In genomic region chr12:3192221-3192620, GRCh38 we compare ENCODE assay signal across 19 cellular contexts.
A peak's percentile ranks its signal among the peaks of the same experiment; 100 is the strongest.
DNase-seq lines count a peak whose midpoint lies in the region; ATAC-seq and TF ChIP-seq lines count a peak whose summit lies in the region.
"Had no signal": no experiment of that assay in that cellular context is flagged by ENCODE, and none has a peak within 500 bp of the region (broad histone marks: within the 10 kb centered on the region; RNA-seq: fewer than 3 reads in every experiment).

No MANE protein-coding gene starts in this region.

- peaks cover 22% of the 10 kb centered on the region for H3K36me3 Mint-ChIP-seq in endothelial cell (ENCODE audit: low read depth, unreplicated experiment)
- peaks cover 4% of the 10 kb centered on the region for H3K36me3 Mint-ChIP-seq in type B pancreatic cell
- H3K36me3 Mint-ChIP-seq: CD4-positive, CD25-positive, alpha-beta regulatory T cell; CD8-positive, alpha-beta T cell had no signal

- peaks cover 46% of the 10 kb centered on the region for H3K27me3 ChIP-seq in osteoblast (ENCODE audit: insufficient read depth, low read length)
- H3K27me3 ChIP-seq: BLaER1 had no signal

- H3K79me2 ChIP-seq in osteoblast (ENCODE audit: insufficient read depth, low read length): no peaks in the 10 kb centered on the region

- H3K9me3 Mint-ChIP-seq in endothelial cell (ENCODE audit: unreplicated experiment): no peaks in the 10 kb centered on the region
- no peaks in the 10 kb centered on the region for H3K9me3 Mint-ChIP-seq in type B pancreatic cell
- H3K9me3 Mint-ChIP-seq: CD8-positive, alpha-beta T cell; GM23338; HFFc6 had no signal

- no peaks in the 10 kb centered on the region for H3K9me3 ChIP-seq in osteoblast (ENCODE audit: low read depth, low read length)
- H3K9me3 ChIP-seq: BLaER1, Caco-2, HAP-1 had no signal

- H3K4me3 Mint-ChIP-seq in endothelial cell (ENCODE audit: unreplicated experiment) (peak overlapping the region; percentile 22), type B pancreatic cell (no peak overlapping the region)
- H3K4me3 Mint-ChIP-seq: B cell; CD4-positive, CD25-positive, alpha-beta regulatory T cell; CD8-positive, alpha-beta T cell; GM23338; HFFc6 had no signal

- H3K27me3 Mint-ChIP-seq in endothelial cell (ENCODE audit: unreplicated experiment) (peaks cover 26% of the 10 kb centered on the region), type B pancreatic cell (peaks cover 55% of the 10 kb centered on the region)

- no peaks in the 10 kb centered on the region for H3K4me1 ChIP-seq in osteoblast (ENCODE audit: insufficient read depth, low read length)
- H3K4me1 ChIP-seq: Caco-2, HAP-1 had no signal

- H3K36me3 ChIP-seq in osteoblast (ENCODE audit: insufficient read depth, low read length): no peaks in the 10 kb centered on the region
- H3K36me3 ChIP-seq: BLaER1, HAP-1 had no signal

- H3K4me3 ChIP-seq in osteoblast (ENCODE audit: insufficient read depth, low read length): no peak overlapping the region
- H3K4me3 ChIP-seq: BLaER1, GM12878, GM23338, HAP-1 had no signal

- ATAC-seq in GM18511 (IDR thresholded peaks at IDR 0.05; ENCODE audit: unreplicated experiment): no peak
- ATAC-seq: CD8-positive, alpha-beta T cell; GM12878; GM23338 had no signal

- peak overlapping the region; percentile 10 for H3K27ac Mint-ChIP-seq in endothelial cell (ENCODE audit: unreplicated experiment)
- H3K27ac Mint-ChIP-seq in type B pancreatic cell: peak overlapping the region; percentile 36
- H3K27ac Mint-ChIP-seq: B cell; CD8-positive, alpha-beta T cell; GM23338; HFFc6 had no signal

- H3K4me2 ChIP-seq in osteoblast (ENCODE audit: insufficient read depth, low read length): no peak overlapping the region
- H3K4me2 ChIP-seq: BLaER1, GM23338 had no signal

- no peak overlapping the region for H3K27ac ChIP-seq in osteoblast (ENCODE audit: low read depth, low read length)
- H3K27ac ChIP-seq: BLaER1, C4-2B had no signal

- H2AFZ ChIP-seq in osteoblast (ENCODE audit: low read length): no peak overlapping the region
- H2AFZ ChIP-seq: GM23338 had no signal

- TF ChIP-seq CTCF in endothelial cell (IDR thresholded peaks at IDR 0.05; ENCODE audit: unreplicated experiment): no peak
- TF ChIP-seq CTCF in osteoblast (IDR thresholded peaks at IDR 0.05; ENCODE audit: extremely low read depth, low read depth, low read length): no peak
- no peak for TF ChIP-seq CTCF in type B pancreatic cell (conservative IDR thresholded peaks at IDR 0.05)

- H3K4me1 Mint-ChIP-seq in endothelial cell (ENCODE audit: unreplicated experiment): peaks cover 28% of the 10 kb centered on the region
- peaks cover 4% of the 10 kb centered on the region for H3K4me1 Mint-ChIP-seq in type B pancreatic cell (ENCODE audit: unreplicated experiment)

- no peak for DNase-seq in endothelial cell (ENCODE audit: low spot score)
- DNase-seq in osteoblast (ENCODE audit: insufficient read length, low spot score, missing footprints): peak; percentile 73
- no peak for DNase-seq in type B pancreatic cell (ENCODE audit: extremely low spot score, unreplicated experiment)
- DNase-seq in hypothalamus (lab: John Stamatoyannopoulos, UW): no peak
- DNase-seq in SHP77 treated with DMSO at 0.1 percent for 48 hours (lab: John Stamatoyannopoulos, UW): no peak
- DNase-seq: Caco-2; CD4-positive, CD25-positive, alpha-beta regulatory T cell; CD8-positive, alpha-beta T cell; DMS79; EL; GDM1; HFFc6 had no signal

- peaks cover 44% of the 10 kb centered on the region for H4K20me1 ChIP-seq in osteoblast (ENCODE audit: insufficient read depth, low read length)
